22 cellular contexts compared by ENCODE assay signal in the genomic region with DNA sequence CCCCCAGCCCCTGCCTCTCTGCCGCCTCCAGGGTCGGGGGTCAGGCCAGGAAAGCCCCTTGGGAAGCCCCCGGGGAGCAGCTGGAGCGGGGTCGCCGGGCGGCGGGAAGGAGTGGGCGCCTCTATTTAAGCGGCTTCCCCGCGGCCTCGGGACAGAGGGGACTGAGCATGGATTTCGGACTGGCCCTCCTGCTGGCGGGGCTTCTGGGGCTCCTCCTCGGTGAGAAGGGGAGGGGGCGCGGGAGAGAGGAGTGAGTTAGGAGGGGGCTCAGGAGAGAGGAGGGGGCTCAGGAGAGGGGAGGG. TPM values are rescaled to one million over a fixed set of nuclear protein-coding genes. Genes with fewer than 3 reads are reported as not detected.
DNase-seq lines count a peak whose midpoint lies in the region; ATAC-seq lines count a peak whose summit lies in the region.
"Had no signal": no experiment of that assay in that cellular context is flagged by ENCODE, and none has a peak within 500 bp of the region (broad histone marks: within the 10 kb centered on the region; RNA-seq: fewer than 3 reads in every experiment).

Gene MADCAM1 (plus strand): TSS at position 154 of the 302 bp plus-strand sequence. CDS start 14 bp downstream, at position 168.

- H3K4me2 ChIP-seq in mesenchymal stem cell (ENCODE audit: low read length, poor library complexity, severe bottlenecking): no peak within 1 kb of the TSS

- no peak within 1 kb of the TSS for H3K4me3 ChIP-seq in mesenchymal stem cell (ENCODE audit: insufficient read depth in 1 of 2, low read depth in 1 of 2, low read length in 2 of 2)
- H3K4me3 ChIP-seq: left lung, psoas muscle, SJCRH30, skin epidermis had no signal

- peak within 1 kb of the TSS; percentile 38 for H2BK15ac ChIP-seq in mesenchymal stem cell (ENCODE audit: low read depth, poor library complexity, severe bottlenecking)

- peaks cover 5% of the 10 kb centered on the region for H3K27me3 Mint-ChIP-seq in activated naive CD8-positive, alpha-beta T cell
- H3K27me3 Mint-ChIP-seq in activated naive CD8-positive, alpha-beta T cell treated with anti-CD3 and anti-CD28 coated beads, Interleukin-2, amount 50 U/mL, for 24 hours: peaks cover 26% of the 10 kb centered on the region
- H3K27me3 Mint-ChIP-seq in effector memory CD8-positive, alpha-beta T cell: peaks cover 14 to 19% of the 10 kb centered on the region in 2 donors

- 20% methylated on average over 18 of the region's 18 CpGs for WGBS in mesenchymal stem cell

- no peak within 1 kb of the TSS for H3K9ac ChIP-seq in mesenchymal stem cell (ENCODE audit: low read length)

- no peak within 1 kb of the TSS for H3K4ac ChIP-seq in mesenchymal stem cell (ENCODE audit: low read depth in 1 of 2, low read length in 2 of 2)

- H3K4me3 Mint-ChIP-seq in activated naive CD8-positive, alpha-beta T cell: peak within 1 kb of the TSS; percentile 27
- no peak within 1 kb of the TSS for H3K4me3 Mint-ChIP-seq in activated naive CD8-positive, alpha-beta T cell treated with anti-CD3 and anti-CD28 coated beads, Interleukin-2, amount 50 U/mL, for 24 hours
- H3K4me3 Mint-ChIP-seq in effector memory CD8-positive, alpha-beta T cell: peak within 1 kb of the TSS; percentile 33 to 37
- H3K4me3 Mint-ChIP-seq: mesothelial cell of epicardium; natural killer cell; stimulated activated naive CD8-positive, alpha-beta T cell treated with anti-CD3 and anti-CD28 coated beads, Interleukin-15, Interleukin-2, amounts not matched to agents 100 ng/mL and 50 ng/mL, for 24 hours had no signal

- H2BK5ac ChIP-seq in mesenchymal stem cell (ENCODE audit: low read depth, low read length, poor library complexity, severe bottlenecking): no peak within 1 kb of the TSS

- H3K14ac ChIP-seq in mesenchymal stem cell (ENCODE audit: low read length in 2 of 2): no peak within 1 kb of the TSS

- H4K91ac ChIP-seq in mesenchymal stem cell (ENCODE audit: low read length): no peak within 1 kb of the TSS

- H3K27me3 ChIP-seq in mesenchymal stem cell (ENCODE audit: control insufficient read depth in 1 of 2, insufficient read depth in 1 of 2, low read length in 2 of 2): peaks cover 18 to 24% of the 10 kb centered on the region in 2 experiments
- H3K27me3 ChIP-seq: SJCRH30 had no signal

- H2AK5ac ChIP-seq in mesenchymal stem cell (ENCODE audit: low read length, severe bottlenecking): no peak within 1 kb of the TSS

- no peak within 1 kb of the TSS for H2BK120ac ChIP-seq in mesenchymal stem cell (ENCODE audit: low read depth, low read length)

- no peak within 1 kb of the TSS for H3K23ac ChIP-seq in mesenchymal stem cell (ENCODE audit: low read length in 2 of 2)

- no peak within 1 kb of the TSS for H2AFZ ChIP-seq in mesenchymal stem cell (ENCODE audit: low read depth, low read length)

- no peaks in the 10 kb centered on the region for H3K36me3 Mint-ChIP-seq in activated naive CD8-positive, alpha-beta T cell
- no peaks in the 10 kb centered on the region for H3K36me3 Mint-ChIP-seq in activated naive CD8-positive, alpha-beta T cell treated with anti-CD3 and anti-CD28 coated beads, Interleukin-2, amount 50 U/mL, for 24 hours (ENCODE audit: low read depth)
- peaks cover 19% of the 10 kb centered on the region for H3K36me3 Mint-ChIP-seq in effector memory CD8-positive, alpha-beta T cell (ENCODE audit: insufficient read depth)
- H3K36me3 Mint-ChIP-seq: mesothelial cell of epicardium, natural killer cell had no signal

- H2BK12ac ChIP-seq in mesenchymal stem cell (ENCODE audit: low read length in 2 of 2): no peak within 1 kb of the TSS

- H3K36me3 ChIP-seq in mesenchymal stem cell (ENCODE audit: control insufficient read depth in 1 of 2, insufficient read depth in 2 of 2, low read depth in 1 of 2, low read length in 2 of 2): peaks cover 0 to 3% of the 10 kb centered on the region in 2 experiments
- H3K36me3 ChIP-seq: BE2C, left lung, Peyer's patch, SJCRH30, upper lobe of left lung had no signal

- no peaks in the 10 kb centered on the region for H3K9me3 Mint-ChIP-seq in activated naive CD8-positive, alpha-beta T cell (ENCODE audit: low read depth)
- no peaks in the 10 kb centered on the region for H3K9me3 Mint-ChIP-seq in activated naive CD8-positive, alpha-beta T cell treated with anti-CD3 and anti-CD28 coated beads, Interleukin-2, amount 50 U/mL, for 24 hours
- H3K9me3 Mint-ChIP-seq in effector memory CD8-positive, alpha-beta T cell: no peaks in the 10 kb centered on the region
- H3K9me3 Mint-ChIP-seq: natural killer cell; stimulated activated naive CD8-positive, alpha-beta T cell treated with anti-CD3 and anti-CD28 coated beads, Interleukin-15, Interleukin-2, amounts not matched to agents 100 ng/mL and 50 ng/mL, for 24 hours had no signal

- H3K18ac ChIP-seq in mesenchymal stem cell (ENCODE audit: low read depth in 1 of 2, low read length in 2 of 2): no peak within 1 kb of the TSS

- no peak for ATAC-seq in activated naive CD8-positive, alpha-beta T cell treated with anti-CD3 and anti-CD28 coated beads, Interleukin-2, amount 50 U/mL, for 24 hours
- ATAC-seq in effector memory CD8-positive, alpha-beta T cell (replicated peaks): no peak
- ATAC-seq in HG02885 (IDR thresholded peaks at IDR 0.05; ENCODE audit: poor library complexity, unreplicated experiment): no peak
- ATAC-seq in HG03135 (IDR thresholded peaks at IDR 0.05; ENCODE audit: unreplicated experiment): no peak

- no peaks in the 10 kb centered on the region for H3K9me3 ChIP-seq in mesenchymal stem cell (ENCODE audit: control insufficient read depth, low read length)
- H3K9me3 ChIP-seq: left lung, Peyer's patch, psoas muscle, SJCRH30, upper lobe of left lung had no signal

- no peak within 1 kb of the TSS for H3K27ac ChIP-seq in mesenchymal stem cell (ENCODE audit: low read length, poor library complexity, severe bottlenecking)
- H3K27ac ChIP-seq: left lung, Peyer's patch, psoas muscle, SJCRH30, skin epidermis, upper lobe of left lung had no signal

- peaks cover 16% of the 10 kb centered on the region for H3K4me1 ChIP-seq in mesenchymal stem cell (ENCODE audit: control insufficient read depth, insufficient read depth, low read depth, low read length)
- H3K4me1 ChIP-seq: BE2C, psoas muscle, SJCRH30 had no signal

- H3K79me1 ChIP-seq in mesenchymal stem cell (replicated peaks; ENCODE audit: low read length, poor library complexity, severe bottlenecking): no peaks in the 10 kb centered on the region

- peaks cover 9% of the 10 kb centered on the region for H3K4me1 Mint-ChIP-seq in activated naive CD8-positive, alpha-beta T cell (ENCODE audit: low read depth)
- H3K4me1 Mint-ChIP-seq in activated naive CD8-positive, alpha-beta T cell treated with anti-CD3 and anti-CD28 coated beads, Interleukin-2, amount 50 U/mL, for 24 hours: peaks cover 6% of the 10 kb centered on the region
- peaks cover 7% of the 10 kb centered on the region in 2 donors for H3K4me1 Mint-ChIP-seq in effector memory CD8-positive, alpha-beta T cell (ENCODE audit: low read depth in 2 of 2)

- no peak within 1 kb of the TSS for H4K8ac ChIP-seq in mesenchymal stem cell (ENCODE audit: low read length)

- no peak within 1 kb of the TSS for H3K27ac Mint-ChIP-seq in activated naive CD8-positive, alpha-beta T cell
- H3K27ac Mint-ChIP-seq in activated naive CD8-positive, alpha-beta T cell treated with anti-CD3 and anti-CD28 coated beads, Interleukin-2, amount 50 U/mL, for 24 hours: no peak within 1 kb of the TSS
- no peak within 1 kb of the TSS for H3K27ac Mint-ChIP-seq in effector memory CD8-positive, alpha-beta T cell
- H3K27ac Mint-ChIP-seq: mesothelial cell of epicardium; natural killer cell; stimulated activated naive CD8-positive, alpha-beta T cell treated with anti-CD3 and anti-CD28 coated beads, Interleukin-15, Interleukin-2, amounts not matched to agents 100 ng/mL and 50 ng/mL, for 24 hours had no signal

- no peak for DNase-seq in activated naive CD8-positive, alpha-beta T cell treated with anti-CD3 and anti-CD28 coated beads, Interleukin-2, amount 50 U/mL, for 24 hours
- no peak for DNase-seq in effector memory CD8-positive, alpha-beta T cell
- no peak for DNase-seq in mesenchymal stem cell
- no peak for DNase-seq in T1000 (lab: John Stamatoyannopoulos, UW)
- no peak for DNase-seq in NCI-H1417 (lab: John Stamatoyannopoulos, UW)
- DNase-seq: 8988T; BE2C; GF-D8; NCI-H1105; NK-92 treated with Interleukin-12 subunit alpha and Interleukin-12 subunit beta, amount 100 ng/mL, for 24 hours; SJCRH30 had no signal

RNA-seq across cellular contexts. Expression of gene MADCAM1, which starts in this region (rescaled TPM):
- 0.29 TPM for polyA plus RNA-seq in mesenchymal stem cell (2013, experiment 1 of 2)
- 0.23 TPM for polyA plus RNA-seq in mesenchymal stem cell (2013, experiment 2 of 2)
